ENCODE assay signal across 24 cellular contexts in the genomic region with DNA sequence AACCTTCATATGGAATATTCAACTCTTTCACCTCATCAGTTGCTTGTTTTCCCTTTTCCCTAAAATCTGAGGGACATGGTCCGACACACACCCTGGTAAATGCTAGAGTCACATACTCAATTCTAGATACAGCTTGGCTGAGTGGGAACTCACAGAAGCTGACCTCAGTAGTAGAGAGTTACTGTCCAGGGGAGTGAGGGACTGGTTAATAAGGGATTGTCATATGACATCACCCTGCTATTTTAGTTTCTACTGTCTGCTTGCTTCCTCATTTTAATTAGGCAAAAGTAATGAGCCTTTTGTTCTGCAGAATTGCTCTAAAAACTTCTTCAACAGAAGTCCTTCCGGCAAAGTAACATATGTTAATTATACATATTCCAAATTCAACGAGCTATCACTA.
A peak's percentile ranks its signal among the peaks of the same experiment; 100 is the strongest.
DNase-seq lines count a peak whose midpoint lies in the region; ATAC-seq, FAIRE-seq and TF ChIP-seq lines count a peak whose summit lies in the region.
"Had no signal": no experiment of that assay in that cellular context is flagged by ENCODE, and none has a peak within 500 bp of the region (broad histone marks: within the 10 kb centered on the region; RNA-seq: fewer than 3 reads in every experiment).

No MANE protein-coding gene starts in this region.

- RAD21 ChIA-PET in GM12878 (lab: Charles Lee; ENCODE audit: unreplicated experiment): no interaction called here

- H2BK120ac ChIP-seq in mesendoderm (ENCODE audit: low read depth, low read length): no peak overlapping the region

- no peak overlapping the region for H2BK5ac ChIP-seq in mesendoderm (ENCODE audit: low read length)

- CTCF ChIA-PET in GM12878 (lab: Yijun Ruan, JAX): interaction anchor here (1.2 to 1.4 kb wide), 2 partner anchors 10 to 20 kb away, joined by 3 to 4 read pairs; no protein-coding TSS in a partner anchor

- no peak for TF ChIP-seq POLR2A in GM12878 (IDR thresholded peaks at IDR 0.05; ENCODE audit: low read depth, low read length)

- no peak overlapping the region for H3K9ac ChIP-seq in GM12878 (ENCODE audit: control insufficient read depth, insufficient read depth, low read length)
- no peak overlapping the region for H3K9ac ChIP-seq in mesendoderm (ENCODE audit: low read length)
- H3K9ac ChIP-seq: GM23248, SK-N-SH had no signal

- peak; percentile 42 for ATAC-seq in GM21786 (IDR thresholded peaks at IDR 0.05; ENCODE audit: unreplicated experiment)
- peak; percentile 61 for ATAC-seq in GM12878
- no peak for ATAC-seq in HG02610 (IDR thresholded peaks at IDR 0.05; ENCODE audit: unreplicated experiment)
- no peak for ATAC-seq in mucosa of descending colon

- H2BK15ac ChIP-seq in mesendoderm (replicated peaks; ENCODE audit: low read depth): no peak overlapping the region

- TF ChIP-seq RAD21 in GM12878 (IDR thresholded peaks at IDR 0.05; ENCODE audit: insufficient read depth, low read depth, low read length): no peak

- no peak for TF ChIP-seq CTCF in GM12878 (IDR thresholded peaks at IDR 0.05 in 2 of 3, conservative IDR thresholded peaks at IDR 0.05 in 1 of 3; ENCODE audit: control insufficient read depth in 2 of 3, extremely low read depth in 1 of 3, insufficient read depth in 1 of 3, low read depth in 3 of 3, low read length in 3 of 3)
- TF ChIP-seq CTCF in mucosa of descending colon (IDR thresholded peaks at IDR 0.05): no peak

- H3K4me1 ChIP-seq in GM12878 (ENCODE audit: control insufficient read depth, insufficient read depth, low read length) (no peaks in the 10 kb centered on the region), mesendoderm (ENCODE audit: control insufficient read depth, low read depth, low read length) (peaks cover 4% of the 10 kb centered on the region), mucosa of descending colon (ENCODE audit: low read depth) (no peaks in the 10 kb centered on the region)
- H3K4me1 ChIP-seq: HAP-1 had no signal

- no peak for FAIRE-seq in GM12878 (lab: Jason Lieb, UNC)
- FAIRE-seq: HTR-8/SVneo, RCC 7860 had no signal

- in situ Hi-C loops in GM12878 (cut with MboI): no loop called here

- H3K36me3 ChIP-seq in GM12878 (ENCODE audit: control insufficient read depth in 2 of 2, insufficient read depth in 2 of 2, low read length in 1 of 2) (no peaks in the 10 kb centered on the region), mesendoderm (ENCODE audit: control insufficient read depth, insufficient read depth, low read length) (no peaks in the 10 kb centered on the region), mucosa of descending colon (ENCODE audit: low read depth) (no peaks in the 10 kb centered on the region)
- H3K36me3 ChIP-seq: HAP-1 had no signal

- SMC1A ChIA-PET in GM12878 (lab: Charles Lee; ENCODE audit: uncharacterized antibody, unreplicated experiment): no interaction called here

- H3K4ac ChIP-seq in mesendoderm (ENCODE audit: low read depth, low read length): no peak overlapping the region

- H4K8ac ChIP-seq in mesendoderm (ENCODE audit: low read depth, low read length): no peak overlapping the region

- no peak overlapping the region for H2AK5ac ChIP-seq in mesendoderm (ENCODE audit: low read length)

- no peak overlapping the region for H3K56ac ChIP-seq in mesendoderm (ENCODE audit: low read length)

- TF ChIP-seq EP300 in GM12878 (IDR thresholded peaks at IDR 0.05; ENCODE audit: borderline replicate concordance in 1 of 2, control insufficient read depth in 1 of 2, low read depth in 2 of 2, low read length in 2 of 2): no peak

- no peaks in the 10 kb centered on the region for H3K9me3 ChIP-seq in GM12878 (replicated peaks; ENCODE audit: control insufficient read depth, insufficient read depth, low read length)
- no peaks in the 10 kb centered on the region for H3K9me3 ChIP-seq in mucosa of descending colon
- H3K9me3 ChIP-seq: HAP-1, SK-N-SH had no signal

- BruUV-seq in GM12878 (replicated peaks; lab: Mats Ljungman, UMichigan): no TSS peak

- H3K4me3 ChIP-seq in GM12878: no peak overlapping the region
- no peak overlapping the region for H3K4me3 ChIP-seq in mesendoderm (ENCODE audit: low read length)
- H3K4me3 ChIP-seq in mucosa of descending colon: no peak overlapping the region
- H3K4me3 ChIP-seq: GM23248, HAP-1 had no signal

- H4K20me1 ChIP-seq in GM12878 (ENCODE audit: control insufficient read depth, insufficient read depth): no peaks in the 10 kb centered on the region

- peak; percentile 55 for DNase-seq in NAMALWA (ENCODE audit: low spot score)
- DNase-seq in GM12878 (ENCODE audit: low read depth, low spot score): no peak
- peak; percentile 12 for DNase-seq in mesendoderm
- no peak for DNase-seq in mucosa of descending colon
- no peak for DNase-seq in NCI-H345 treated with DMSO at 0.1 percent for 48 hours (lab: John Stamatoyannopoulos, UW; ENCODE audit: unreplicated experiment)
- DNase-seq: CD8-positive, alpha-beta memory T cell; DMS 273 treated with DMSO at 0.1 percent for 48 hours; DMS79; GM23248; HFFc6; KBM-7; NCI-H1048; NCI-H1694; NCI-H2029 treated with DMSO at 0.1 percent for 48 hours; NCI-H2227 treated with DMSO at 0.1 percent for 48 hours; NCI-H510A; NCI-H69; SK-N-SH had no signal

- no peaks in the 10 kb centered on the region for H3K79me2 ChIP-seq in GM12878 (ENCODE audit: control insufficient read depth, insufficient read depth, low read length)
- H3K79me2 ChIP-seq in mesendoderm (ENCODE audit: control insufficient read depth, insufficient read depth, low read length): no peaks in the 10 kb centered on the region

- H3K27me3 ChIP-seq in GM12878 (replicated peaks in 1 of 2; ENCODE audit: control insufficient read depth in 2 of 2, insufficient read depth in 2 of 2, low read length in 1 of 2) (no peaks in the 10 kb centered on the region), mesendoderm (ENCODE audit: insufficient read depth, low read length, poor library complexity) (no peaks in the 10 kb centered on the region)

- intact Hi-C loops in GM12878 (cut with micrococcal nuclease; ENCODE audit: unreplicated experiment): no loop called here
- intact Hi-C loops in mucosa of descending colon (cut with DNase I, micrococcal nuclease): no loop called here

- H3K4me2 ChIP-seq in GM12878 (ENCODE audit: control insufficient read depth, insufficient read depth) (no peak overlapping the region), mesendoderm (ENCODE audit: low read length) (no peak overlapping the region)
- H3K4me2 ChIP-seq: SK-N-SH had no signal

- H3K27ac ChIP-seq in GM12878 (ENCODE audit: control insufficient read depth, insufficient read depth) (no peak overlapping the region), mesendoderm (ENCODE audit: low read depth, low read length) (no peak overlapping the region)
- H3K27ac ChIP-seq: C4-2B, GM23248 had no signal

- no peak overlapping the region for H3K18ac ChIP-seq in mesendoderm (ENCODE audit: low read length)

- POLR2A ChIA-PET in GM12878 (lab: Charles Lee): no interaction called here

- H4K5ac ChIP-seq in mesendoderm (ENCODE audit: low read length): no peak overlapping the region

- no peaks in the 10 kb centered on the region for H3K79me1 ChIP-seq in mesendoderm (ENCODE audit: low read length)

- H2AFZ ChIP-seq in GM12878 (ENCODE audit: control insufficient read depth, low read depth, low read length): no peak overlapping the region

- H3K23ac ChIP-seq in mesendoderm (ENCODE audit: low read length): no peak overlapping the region

- WGBS in GM12878 (ENCODE audit: insufficient coverage, insufficient replicate concordance, low lambda C conversion rate, missing lambda C conversion rate): 0% methylated on average over 3 of the region's 3 CpGs
- no CpG with 5 or more reads among the region's 3 CpGs for WGBS in mesendoderm (ENCODE audit: extremely low coverage, insufficient coverage, low lambda C conversion rate)

TF ChIP-seq in GM12878, 131 proteins besides CTCF, POLR2A, EP300 and RAD21:
- TF ChIP-seq IKZF1 (conservative IDR thresholded peaks at IDR 0.05) (peak; percentile 39; the same call in 1 of the 2 replicates), RBBP5 (conservative IDR thresholded peaks at IDR 0.05) (no peak), IKZF2 (IDR thresholded peaks at IDR 0.05) (peak in 1 of 2 experiments; percentile 17; a peak in 2 of 4 replicates), MEF2B (IDR thresholded peaks at IDR 0.05; ENCODE audit: partially characterized antibody, poor library complexity, severe bottlenecking) (peak; percentile 18), DPF2 (IDR thresholded peaks at IDR 0.05) (0 out of 2 replicates have a peak, but pooled peaks have one; percentile 32), MTA2 (IDR thresholded peaks at IDR 0.05; ENCODE audit: low read depth) (peak; percentile 55), ATF7 (IDR thresholded peaks at IDR 0.05; ENCODE audit: low read depth) (peak; percentile 69; the same call in 1 of the 2 replicates)
- TF ChIP-seq, protein P1, sequence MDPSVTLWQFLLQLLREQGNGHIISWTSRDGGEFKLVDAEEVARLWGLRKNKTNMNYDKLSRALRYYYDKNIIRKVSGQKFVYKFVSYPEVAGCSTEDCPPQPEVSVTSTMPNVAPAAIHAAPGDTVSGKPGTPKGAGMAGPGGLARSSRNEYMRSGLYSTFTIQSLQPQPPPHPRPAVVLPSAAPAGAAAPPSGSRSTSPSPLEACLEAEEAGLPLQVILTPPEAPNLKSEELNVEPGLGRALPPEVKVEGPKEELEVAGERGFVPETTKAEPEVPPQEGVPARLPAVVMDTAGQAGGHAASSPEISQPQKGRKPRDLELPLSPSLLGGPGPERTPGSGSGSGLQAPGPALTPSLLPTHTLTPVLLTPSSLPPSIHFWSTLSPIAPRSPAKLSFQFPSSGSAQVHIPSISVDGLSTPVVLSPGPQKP (IDR thresholded peaks at IDR 0.05; ENCODE audit: low read depth, low read length): no peak

Comparison
In these comparisons a context has a peak if more than half of its experiments do, and no peak if none do; other contexts are left out.
1. ATAC-seq: peak in GM21786 (single experiment) and GM12878 (single experiment); none in HG02610 (single experiment) and mucosa of descending colon (single experiment).
2. DNase-seq: peak in NAMALWA (single experiment) and mesendoderm (single experiment); none in GM12878 (single experiment), mucosa of descending colon (0 of 3) and NCI-H345 treated with DMSO at 0.1 percent for 48 hours (single experiment).